ENCODE assay signal across 7 cellular contexts in genomic region chr7:65562522-65562921, GRCh38.
DNase-seq lines count a peak whose midpoint lies in the region; ATAC-seq lines count a peak whose summit lies in the region.
"Not testable (repeated sequence)": the region's sequence is repeated elsewhere in the genome, so short reads cannot be mapped to it uniquely, and the experiment has no call there.

No MANE protein-coding gene starts in this region.

- DNase-seq in activated CD4-positive, alpha-beta T cell treated with anti-CD3 and anti-CD28 coated beads for 48 hours = peak; percentile 3
- DNase-seq in left colon = peak in 1 of 2 donors; percentile 5

- ATAC-seq in GM18498 (IDR thresholded peaks at IDR 0.05; ENCODE audit: unreplicated experiment) (peak; percentile 69), GM19043 (IDR thresholded peaks at IDR 0.05; ENCODE audit: low read depth, unreplicated experiment) (peak; percentile 57), GM21529 (IDR thresholded peaks at IDR 0.05; ENCODE audit: unreplicated experiment) (peak; percentile 85), HG02943 (IDR thresholded peaks at IDR 0.05; ENCODE audit: low read depth, unreplicated experiment) (peak; percentile 76), HG03520 (IDR thresholded peaks at IDR 0.05; ENCODE audit: unreplicated experiment) (peak; percentile 71), left colon (peak; percentile 35)

- intact Hi-C loops in left colon (cut with DNase I, micrococcal nuclease) = not testable (repeated sequence)

Comparison
In these comparisons a context has a peak if more than half of its experiments do, and no peak if none do; other contexts are left out.
1. ATAC-seq: peak in every context shown above with its lines; median percentile 85 in GM21529; 76 in HG02943; 71 in HG03520; 69 in GM18498; 57 in GM19043; 35 in left colon.